7 cellular contexts compared by ENCODE assay signal in the genomic region with DNA sequence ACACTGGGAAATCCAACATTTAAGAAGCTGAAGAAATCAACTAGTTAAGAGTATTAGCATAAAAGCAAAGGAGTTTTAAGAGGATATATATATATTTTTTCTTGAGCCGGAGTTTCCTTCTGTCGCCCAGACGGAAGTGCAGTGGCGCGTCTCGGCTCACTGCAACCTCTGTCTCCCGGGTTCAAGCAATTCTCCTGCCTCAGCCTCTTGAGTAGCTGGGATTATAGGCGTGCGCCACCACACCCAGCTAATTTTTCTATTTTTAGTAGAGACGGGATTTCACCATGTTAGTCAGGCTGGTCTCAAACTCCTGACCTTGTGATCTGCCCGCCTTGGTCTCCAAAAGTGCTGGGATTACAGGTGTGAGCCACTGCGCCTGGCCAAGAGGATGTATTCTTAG. TPM values are rescaled to one million over a fixed set of nuclear protein-coding genes. Genes with fewer than 3 reads are reported as not detected.
A peak's percentile ranks its signal among the peaks of the same experiment; 100 is the strongest.
DNase-seq lines count a peak whose midpoint lies in the region; ATAC-seq and TF ChIP-seq lines count a peak whose summit lies in the region.
"Not testable (repeated sequence)": the region's sequence is repeated elsewhere in the genome, so short reads cannot be mapped to it uniquely, and the experiment has no call there.

No MANE protein-coding gene starts in this region.

- H2AFZ ChIP-seq in smooth muscle cell (ENCODE audit: low read depth): not testable (repeated sequence)

- H3K4me3 Mint-ChIP-seq in CD4-positive, alpha-beta memory T cell: peak overlapping the region in 5 of 8 donors; percentile 21 to 75 (median 33)
- peak overlapping the region; percentile 1 for H3K4me3 Mint-ChIP-seq in T-helper 1 cell treated with Interleukin-12 subunit alpha and Interleukin-12 subunit beta and Interleukin-4 antibody, amounts not matched to agents 30 μg/mL and 1 μg/mL, for 36 hours
- peak overlapping the region; percentile 9 to 29 for H3K4me3 Mint-ChIP-seq in activated T-cell treated with anti-CD3 and anti-CD28 coated beads, Interleukin-2, amount 50 U/mL, for 72 hours
- H3K4me3 Mint-ChIP-seq in brain: peak overlapping the region; percentile 5 to 44 (median 27)
- H3K4me3 Mint-ChIP-seq in natural killer cell: peak overlapping the region; percentile 10

- H3K9ac ChIP-seq in smooth muscle cell (ENCODE audit: low read depth): not testable (repeated sequence)

- CTCF ChIA-PET in CD4-positive, alpha-beta memory T cell (lab: Charles Lee; ENCODE audit: partially characterized antibody): interaction anchor here (1.0 to 9.4 kb wide), 4 partner anchors 16 to 424 kb away, joined by 3 to 160 read pairs (median 3); no protein-coding TSS in a partner anchor

- H3K4me3 ChIP-seq in CD4-positive, alpha-beta memory T cell (ENCODE audit: low read length in 2 of 2); heart left ventricle; smooth muscle cell: not testable (repeated sequence)

- not testable (repeated sequence) for ATAC-seq in activated T-cell treated with anti-CD3 and anti-CD28 coated beads, Interleukin-2, amount 50 U/mL, for 72 hours (replicated peaks in 1 of 2); heart left ventricle; natural killer cell

- intact Hi-C loops in CD4-positive, alpha-beta memory T cell (cut with micrococcal nuclease); heart left ventricle (cut with DNase I); natural killer cell (cut with micrococcal nuclease): not testable (repeated sequence)

- TF ChIP-seq CTCF in brain (conservative IDR thresholded peaks at IDR 0.05); heart left ventricle (IDR thresholded peaks at IDR 0.05); natural killer cell (IDR thresholded peaks at IDR 0.05); smooth muscle cell (IDR thresholded peaks at IDR 0.05; ENCODE audit: borderline replicate concordance, insufficient read depth, poor library complexity, severe bottlenecking): not testable (repeated sequence)

- H3F3A ChIP-seq in smooth muscle cell (ENCODE audit: low read depth): peaks cover 34% of the 10 kb centered on the region

- not testable (repeated sequence) for H3K9me3 Mint-ChIP-seq in CD4-positive, alpha-beta memory T cell; T-helper 1 cell treated with Interleukin-12 subunit alpha and Interleukin-12 subunit beta and Interleukin-4 antibody, amounts not matched to agents 30 μg/mL and 1 μg/mL, for 36 hours; activated T-cell treated with anti-CD3 and anti-CD28 coated beads, Interleukin-2, amount 50 U/mL, for 72 hours; brain; natural killer cell

- peak overlapping the region in 5 of 7 donors; percentile 39 to 73 (median 58) for H3K27ac Mint-ChIP-seq in CD4-positive, alpha-beta memory T cell
- H3K27ac Mint-ChIP-seq in T-helper 1 cell treated with Interleukin-12 subunit alpha and Interleukin-12 subunit beta and Interleukin-4 antibody, amounts not matched to agents 30 μg/mL and 1 μg/mL, for 36 hours: not testable (repeated sequence)
- peak overlapping the region; percentile 48 for H3K27ac Mint-ChIP-seq in activated T-cell treated with anti-CD3 and anti-CD28 coated beads, Interleukin-2, amount 50 U/mL, for 72 hours
- H3K27ac Mint-ChIP-seq in brain (peak overlapping the region; percentile 6 to 54 (median 35)), natural killer cell (peak overlapping the region; percentile 100)

- not testable (repeated sequence) for H3K9me3 ChIP-seq in CD4-positive, alpha-beta memory T cell (ENCODE audit: control insufficient read depth in 1 of 2, low read length in 2 of 2); heart left ventricle; smooth muscle cell (replicated peaks; ENCODE audit: low read depth)

- H3K27me3 Mint-ChIP-seq in CD4-positive, alpha-beta memory T cell; T-helper 1 cell treated with Interleukin-12 subunit alpha and Interleukin-12 subunit beta and Interleukin-4 antibody, amounts not matched to agents 30 μg/mL and 1 μg/mL, for 36 hours (ENCODE audit: low read depth); activated T-cell treated with anti-CD3 and anti-CD28 coated beads, Interleukin-2, amount 50 U/mL, for 72 hours (ENCODE audit: low read depth); brain; natural killer cell (ENCODE audit: low read depth in 2 of 2): not testable (repeated sequence)

- not testable (repeated sequence) for DNase-seq in CD4-positive, alpha-beta memory T cell; activated T-cell treated with anti-CD3 and anti-CD28 coated beads, Interleukin-2, amount 50 U/mL, for 72 hours; heart left ventricle; natural killer cell; smooth muscle cell (lab: John Stamatoyannopoulos, UW; ENCODE audit: unreplicated experiment)

- H3K79me2 ChIP-seq in smooth muscle cell (ENCODE audit: low read depth): not testable (repeated sequence)

- not testable (repeated sequence) for H3K27ac ChIP-seq in CD4-positive, alpha-beta memory T cell (ENCODE audit: low read depth, low read length)
- peak overlapping the region in 7 of 12 donors; percentile 0 to 79 (median 36) for H3K27ac ChIP-seq in heart left ventricle
- peak overlapping the region; percentile 80 for H3K27ac ChIP-seq in smooth muscle cell (ENCODE audit: low read depth)

- not testable (repeated sequence) for H4K20me1 ChIP-seq in smooth muscle cell (ENCODE audit: low read depth)

- peaks cover 19 to 50% of the 10 kb centered on the region in 2 donors for H3K36me3 Mint-ChIP-seq in CD4-positive, alpha-beta memory T cell
- H3K36me3 Mint-ChIP-seq in T-helper 1 cell treated with Interleukin-12 subunit alpha and Interleukin-12 subunit beta and Interleukin-4 antibody, amounts not matched to agents 30 μg/mL and 1 μg/mL, for 36 hours (ENCODE audit: low read depth): peaks cover 27% of the 10 kb centered on the region
- H3K36me3 Mint-ChIP-seq in activated T-cell treated with anti-CD3 and anti-CD28 coated beads, Interleukin-2, amount 50 U/mL, for 72 hours (ENCODE audit: insufficient read depth in 2 of 2): peaks cover 11 to 32% of the 10 kb centered on the region in 2 donors
- H3K36me3 Mint-ChIP-seq in brain: peaks cover 92% of the 10 kb centered on the region
- H3K36me3 Mint-ChIP-seq in natural killer cell: not testable (repeated sequence)

- TF ChIP-seq POLR2A in heart left ventricle (IDR thresholded peaks at IDR 0.05): not testable (repeated sequence)

- POLR2A ChIA-PET in CD4-positive, alpha-beta memory T cell (lab: Charles Lee; ENCODE audit: partially characterized antibody): interaction anchor here (1.1 to 18.8 kb wide), 3 partner anchors 9 to 456 kb away, joined by 3 to 760 read pairs (median 3); a partner anchor contains a TSS

- not testable (repeated sequence) for H3K27me3 ChIP-seq in CD4-positive, alpha-beta memory T cell (ENCODE audit: insufficient read depth, low read length); heart left ventricle; smooth muscle cell (ENCODE audit: low read depth)

- H3K4me1 Mint-ChIP-seq in CD4-positive, alpha-beta memory T cell: peaks cover 61 to 95% (median 78%) of the 10 kb centered on the region in 4 donors
- peaks cover 61% of the 10 kb centered on the region for H3K4me1 Mint-ChIP-seq in T-helper 1 cell treated with Interleukin-12 subunit alpha and Interleukin-12 subunit beta and Interleukin-4 antibody, amounts not matched to agents 30 μg/mL and 1 μg/mL, for 36 hours (ENCODE audit: low read depth)
- H3K4me1 Mint-ChIP-seq in activated T-cell treated with anti-CD3 and anti-CD28 coated beads, Interleukin-2, amount 50 U/mL, for 72 hours (ENCODE audit: low read depth): peaks cover 89% of the 10 kb centered on the region
- H3K4me1 Mint-ChIP-seq in brain (peaks cover 99% of the 10 kb centered on the region), natural killer cell (peaks cover 83 to 87% of the 10 kb centered on the region in 2 donors)

- peaks cover 98% of the 10 kb centered on the region for H3K4me1 ChIP-seq in CD4-positive, alpha-beta memory T cell (ENCODE audit: insufficient read depth, low read length)
- peaks cover 2 to 100% (median 87%) of the 10 kb centered on the region in 12 donors for H3K4me1 ChIP-seq in heart left ventricle
- H3K4me1 ChIP-seq in smooth muscle cell (ENCODE audit: low read depth): peaks cover 25% of the 10 kb centered on the region

- not testable (repeated sequence) for H3K4me2 ChIP-seq in smooth muscle cell

- H3K36me3 ChIP-seq in CD4-positive, alpha-beta memory T cell (ENCODE audit: insufficient read depth, low read length); smooth muscle cell (ENCODE audit: low read depth): not testable (repeated sequence)
- peaks cover 0 to 25% (median 4%) of the 10 kb centered on the region in 9 donors for H3K36me3 ChIP-seq in heart left ventricle

- 89 to 95% (median 92%) methylated on average over 12 of the region's 12 CpGs for WGBS in heart left ventricle, 4 donors
- WGBS in smooth muscle cell (ENCODE audit: low lambda C conversion rate): 98% methylated on average over 12 of the region's 12 CpGs

RNA-seq across cellular contexts. Expression of a gene that starts 8.5 kb away (rescaled TPM):
- total RNA-seq in CD4-positive, alpha-beta memory T cell: 100 to 1,000 TPM; 213 to 224 TPM
- polyA plus RNA-seq in CD4-positive, alpha-beta memory T cell: 100 to 1,000 TPM; 109 to 244 TPM
- total RNA-seq in activated T-cell treated with anti-CD3 and anti-CD28 coated beads, Interleukin-2, amount 50 U/mL, for 72 hours: 100 to 1,000 TPM in 1 of 2 donors, 10 to 100 TPM in 1; 96.4 to 112 TPM
- polyA plus RNA-seq in brain (ENCODE audit: insufficient read depth, low read depth, low replicate concordance): 27.1 TPM
- 10 to 100 TPM; 39.3 to 59.5 (median 46.7) TPM for total RNA-seq in heart left ventricle
- 10 to 100 TPM; 17.0 to 20.8 TPM for polyA plus RNA-seq in heart left ventricle
- total RNA-seq in natural killer cell: 100 to 1,000 TPM; 272 to 353 (median 345) TPM
- total RNA-seq in smooth muscle cell: 64.4 and 77.3 TPM in 2 replicates
- polyA plus RNA-seq in smooth muscle cell: 88.1 and 106 TPM in 2 replicates
